In the genomic region with DNA sequence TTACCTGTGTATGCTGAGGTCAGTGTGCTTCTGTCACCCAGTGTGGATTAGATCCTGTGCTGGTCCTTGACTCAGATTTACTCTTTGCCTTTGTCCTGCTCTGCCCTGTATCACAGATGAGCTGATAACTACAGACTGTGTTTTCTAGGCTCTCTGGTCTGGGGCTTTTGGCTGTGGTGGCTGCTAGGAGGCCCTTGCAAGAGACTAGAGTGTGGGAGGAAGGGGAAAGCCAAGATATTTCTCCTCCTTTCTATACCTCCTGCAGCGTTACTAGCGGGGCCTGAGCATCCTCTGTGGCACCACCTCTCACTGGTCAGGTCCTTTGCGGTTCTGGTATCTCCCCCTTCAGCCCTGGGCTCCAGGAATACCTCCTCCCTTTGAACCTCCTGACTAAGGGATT, we compare ENCODE assay signal across 34 cellular contexts.
A peak's percentile ranks its signal among the peaks of the same experiment; 100 is the strongest.
DNase-seq lines count a peak whose midpoint lies in the region; ATAC-seq and TF ChIP-seq lines count a peak whose summit lies in the region.
"Had no signal": no experiment of that assay in that cellular context is flagged by ENCODE, and none has a peak within 500 bp of the region (broad histone marks: within the 10 kb centered on the region; RNA-seq: fewer than 3 reads in every experiment).

No MANE protein-coding gene starts in this region.

- H3F3A ChIP-seq in GM23338 (replicated peaks; ENCODE audit: low read depth) = no peaks in the 10 kb centered on the region

- H3K79me2 ChIP-seq in GM23338 (replicated peaks; ENCODE audit: insufficient read depth) = no peaks in the 10 kb centered on the region

- H3K27ac ChIP-seq in GM23338 (ENCODE audit: low read depth) = no peak overlapping the region
- H3K27ac ChIP-seq: A549, breast epithelium, gastrocnemius medialis, neural progenitor cell, pancreas, testis had no signal

- no peaks in the 10 kb centered on the region for H3K27me3 Mint-ChIP-seq in GM23338 (ENCODE audit: insufficient read depth, low read depth, poor library complexity)

- H3K4me3 Mint-ChIP-seq in GM23338 = no peak overlapping the region
- H3K4me3 Mint-ChIP-seq: activated CD4-positive, alpha-beta memory T cell treated with anti-CD3 and anti-CD28 coated beads for 36 hours; activated naive CD4-positive, alpha-beta T cell treated with anti-CD3 and anti-CD28 coated beads, Interleukin-2, amount 50 U/mL, for 24 hours; CD4-positive, alpha-beta T cell; H9; neural progenitor cell; T-helper 17 cell had no signal

- H3K36me3 Mint-ChIP-seq in GM23338 (ENCODE audit: low read depth) = no peaks in the 10 kb centered on the region
- H3K36me3 Mint-ChIP-seq: activated CD4-positive, alpha-beta memory T cell treated with anti-CD3 and anti-CD28 coated beads for 36 hours; activated naive CD4-positive, alpha-beta T cell treated with anti-CD3 and anti-CD28 coated beads, Interleukin-2, amount 50 U/mL, for 24 hours; neural progenitor cell had no signal

- H3K4me1 Mint-ChIP-seq in GM23338 = peaks cover 5% of the 10 kb centered on the region; the same call in 2 of the 3 replicates
- H3K4me1 Mint-ChIP-seq: activated naive CD4-positive, alpha-beta T cell treated with anti-CD3 and anti-CD28 coated beads, Interleukin-2, amount 50 U/mL, for 24 hours; neural progenitor cell; T-helper 17 cell had no signal

- H3K27ac Mint-ChIP-seq in GM23338 = no peak overlapping the region
- H3K27ac Mint-ChIP-seq: activated CD4-positive, alpha-beta memory T cell treated with anti-CD3 and anti-CD28 coated beads for 36 hours; activated naive CD4-positive, alpha-beta T cell treated with anti-CD3 and anti-CD28 coated beads, Interleukin-2, amount 50 U/mL, for 24 hours; activated T-helper 2 cell treated with anti-CD3 and anti-CD28 coated beads, Interferon-gamma antibody, Interleukin-2, Interleukin-4, amounts not matched to agents 10 μg/mL and 5 μg/mL and 100 μg/mL, durations not matched to agents 14 hours and 24 hours and 36 hours; CD4-positive, alpha-beta T cell; neural progenitor cell; T-helper 17 cell had no signal

- no peak overlapping the region for H2AFZ ChIP-seq in GM23338
- H2AFZ ChIP-seq: neural progenitor cell had no signal

- H3K36me3 ChIP-seq in GM23338 (ENCODE audit: insufficient read depth) = no peaks in the 10 kb centered on the region
- H3K36me3 ChIP-seq: breast epithelium, gastrocnemius medialis, neural progenitor cell, pancreas had no signal

- no peaks in the 10 kb centered on the region for H3K27me3 ChIP-seq in GM23338 (ENCODE audit: insufficient read depth)
- H3K27me3 ChIP-seq: breast epithelium, gastrocnemius medialis, neural progenitor cell, pancreas, testis had no signal

- H3K4me1 ChIP-seq in GM23338 (ENCODE audit: insufficient read depth) = no peaks in the 10 kb centered on the region
- H3K4me1 ChIP-seq: A549, breast epithelium, gastrocnemius medialis, testis had no signal

- TF ChIP-seq CTCF in GM10266 (IDR thresholded peaks at IDR 0.05; ENCODE audit: control insufficient read depth, insufficient read depth, low read depth, missing control alignments) (no peak), GM23338 (conservative IDR thresholded peaks at IDR 0.05; ENCODE audit: low read depth in 2 of 2) (no peak)

- ATAC-seq in GM19351 (IDR thresholded peaks at IDR 0.05; ENCODE audit: unreplicated experiment) = peak; percentile 74
- peak; percentile 46 for ATAC-seq in HG02763 (IDR thresholded peaks at IDR 0.05; ENCODE audit: unreplicated experiment)
- ATAC-seq in HG03520 (IDR thresholded peaks at IDR 0.05; ENCODE audit: unreplicated experiment) = peak; percentile 65
- no peak for ATAC-seq in GM23338
- ATAC-seq: A549, gastrocnemius medialis, HepG2, pancreas, PC-3, T-helper 17 cell had no signal

- no peaks in the 10 kb centered on the region for H3K9me2 ChIP-seq in GM23338 (ENCODE audit: insufficient read depth)
- H3K9me2 ChIP-seq: SK-N-SH had no signal

- no peaks in the 10 kb centered on the region for H4K20me1 ChIP-seq in GM23338 (replicated peaks; ENCODE audit: insufficient read depth)

- no peaks in the 10 kb centered on the region for H3K9me3 Mint-ChIP-seq in GM23338
- H3K9me3 Mint-ChIP-seq: activated CD4-positive, alpha-beta memory T cell treated with anti-CD3 and anti-CD28 coated beads for 36 hours; activated naive CD4-positive, alpha-beta T cell treated with anti-CD3 and anti-CD28 coated beads, Interleukin-2, amount 50 U/mL, for 24 hours; activated T-helper 2 cell treated with anti-CD3 and anti-CD28 coated beads, Interferon-gamma antibody, Interleukin-2, Interleukin-4, amounts not matched to agents 10 μg/mL and 5 μg/mL and 100 μg/mL, durations not matched to agents 14 hours and 24 hours and 36 hours; CD4-positive, alpha-beta T cell; H9; neural progenitor cell had no signal

- DNase-seq in GM10266 (ENCODE audit: extremely low spot score) (peak; percentile 16), NCI-H2081 (lab: John Stamatoyannopoulos, UW) (no peak), GM23338 (ENCODE audit: low spot score) (no peak), NCI-H2171 (lab: John Stamatoyannopoulos, UW) (no peak)
- no peak for DNase-seq in activated naive CD4-positive, alpha-beta T cell (lab: John Stamatoyannopoulos, UW)
- DNase-seq: activated CD4-positive, alpha-beta memory T cell treated with anti-CD3 and anti-CD28 coated beads for 36 hours; activated CD4-positive, alpha-beta T cell treated with anti-CD3 and anti-CD28 coated beads for 1 hour; anterior cingulate cortex; CD4-positive, alpha-beta T cell; EL; gastrocnemius medialis; H9; Karpas-422; kidney glomerular epithelial cell; NCI-H1417; NCI-H2029 treated with DMSO at 0.1 percent for 48 hours; NCI-H2227 treated with DMSO at 0.1 percent for 48 hours; NCI-H526 treated with DMSO at 0.1 percent for 48 hours; pancreas; PC-3; retina; SK-N-SH; stimulated activated naive CD4-positive, alpha-beta T cell; T-helper 17 cell; testis had no signal

- H3K4me2 ChIP-seq in GM23338 = no peak overlapping the region
- H3K4me2 ChIP-seq: A549, neural progenitor cell, SK-N-SH had no signal

- H3K4me3 ChIP-seq in GM23338 = no peak overlapping the region
- H3K4me3 ChIP-seq: A549, breast epithelium, gastrocnemius medialis, neural progenitor cell, pancreas, testis had no signal

TF ChIP-seq in GM23338, 12 proteins besides CTCF, POLR2A, EP300 and RAD21 (continues in another document):
- TF ChIP-seq STAT1 (IDR thresholded peaks at IDR 0.05; ENCODE audit: unreplicated experiment) = no peak
- TF ChIP-seq ZNF114 (CRISPR knock-in tag; IDR thresholded peaks at IDR 0.05) = no peak
- no peak for TF ChIP-seq ZNF331 (CRISPR knock-in tag; IDR thresholded peaks at IDR 0.05; ENCODE audit: low read depth)
- TF ChIP-seq, protein P1, sequence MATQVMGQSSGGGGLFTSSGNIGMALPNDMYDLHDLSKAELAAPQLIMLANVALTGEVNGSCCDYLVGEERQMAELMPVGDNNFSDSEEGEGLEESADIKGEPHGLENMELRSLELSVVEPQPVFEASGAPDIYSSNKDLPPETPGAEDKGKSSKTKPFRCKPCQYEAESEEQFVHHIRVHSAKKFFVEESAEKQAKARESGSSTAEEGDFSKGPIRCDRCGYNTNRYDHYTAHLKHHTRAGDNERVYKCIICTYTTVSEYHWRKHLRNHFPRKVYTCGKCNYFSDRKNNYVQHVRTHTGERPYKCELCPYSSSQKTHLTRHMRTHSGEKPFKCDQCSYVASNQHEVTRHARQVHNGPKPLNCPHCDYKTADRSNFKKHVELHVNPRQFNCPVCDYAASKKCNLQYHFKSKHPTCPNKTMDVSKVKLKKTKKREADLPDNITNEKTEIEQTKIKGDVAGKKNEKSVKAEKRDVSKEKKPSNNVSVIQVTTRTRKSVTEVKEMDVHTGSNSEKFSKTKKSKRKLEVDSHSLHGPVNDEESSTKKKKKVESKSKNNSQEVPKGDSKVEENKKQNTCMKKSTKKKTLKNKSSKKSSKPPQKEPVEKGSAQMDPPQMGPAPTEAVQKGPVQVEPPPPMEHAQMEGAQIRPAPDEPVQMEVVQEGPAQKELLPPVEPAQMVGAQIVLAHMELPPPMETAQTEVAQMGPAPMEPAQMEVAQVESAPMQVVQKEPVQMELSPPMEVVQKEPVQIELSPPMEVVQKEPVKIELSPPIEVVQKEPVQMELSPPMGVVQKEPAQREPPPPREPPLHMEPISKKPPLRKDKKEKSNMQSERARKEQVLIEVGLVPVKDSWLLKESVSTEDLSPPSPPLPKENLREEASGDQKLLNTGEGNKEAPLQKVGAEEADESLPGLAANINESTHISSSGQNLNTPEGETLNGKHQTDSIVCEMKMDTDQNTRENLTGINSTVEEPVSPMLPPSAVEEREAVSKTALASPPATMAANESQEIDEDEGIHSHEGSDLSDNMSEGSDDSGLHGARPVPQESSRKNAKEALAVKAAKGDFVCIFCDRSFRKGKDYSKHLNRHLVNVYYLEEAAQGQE (IDR thresholded peaks at IDR 0.05; ENCODE audit: unreplicated experiment) = no peak
- TF ChIP-seq EZH2 (IDR thresholded peaks at IDR 0.05; ENCODE audit: low read depth, unreplicated experiment) = no peak
- no peak for TF ChIP-seq POLR2AphosphoS5 (IDR thresholded peaks at IDR 0.05; ENCODE audit: low read depth)
- TF ChIP-seq, protein P2, sequence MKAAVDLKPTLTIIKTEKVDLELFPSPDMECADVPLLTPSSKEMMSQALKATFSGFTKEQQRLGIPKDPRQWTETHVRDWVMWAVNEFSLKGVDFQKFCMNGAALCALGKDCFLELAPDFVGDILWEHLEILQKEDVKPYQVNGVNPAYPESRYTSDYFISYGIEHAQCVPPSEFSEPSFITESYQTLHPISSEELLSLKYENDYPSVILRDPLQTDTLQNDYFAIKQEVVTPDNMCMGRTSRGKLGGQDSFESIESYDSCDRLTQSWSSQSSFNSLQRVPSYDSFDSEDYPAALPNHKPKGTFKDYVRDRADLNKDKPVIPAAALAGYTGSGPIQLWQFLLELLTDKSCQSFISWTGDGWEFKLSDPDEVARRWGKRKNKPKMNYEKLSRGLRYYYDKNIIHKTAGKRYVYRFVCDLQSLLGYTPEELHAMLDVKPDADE (IDR thresholded peaks at IDR 0.05) = no peak
- no peak for TF ChIP-seq NANOG (IDR thresholded peaks at IDR 0.05; ENCODE audit: borderline replicate concordance)
- TF ChIP-seq EZH2phosphoT487 (IDR thresholded peaks at IDR 0.05; ENCODE audit: unreplicated experiment) = no peak
- TF ChIP-seq CREB1 (CRISPR knock-in tag; IDR thresholded peaks at IDR 0.05; ENCODE audit: low read depth) = no peak
